Comparison of ENCODE assay signal across 1 cellular context in the genomic region with DNA sequence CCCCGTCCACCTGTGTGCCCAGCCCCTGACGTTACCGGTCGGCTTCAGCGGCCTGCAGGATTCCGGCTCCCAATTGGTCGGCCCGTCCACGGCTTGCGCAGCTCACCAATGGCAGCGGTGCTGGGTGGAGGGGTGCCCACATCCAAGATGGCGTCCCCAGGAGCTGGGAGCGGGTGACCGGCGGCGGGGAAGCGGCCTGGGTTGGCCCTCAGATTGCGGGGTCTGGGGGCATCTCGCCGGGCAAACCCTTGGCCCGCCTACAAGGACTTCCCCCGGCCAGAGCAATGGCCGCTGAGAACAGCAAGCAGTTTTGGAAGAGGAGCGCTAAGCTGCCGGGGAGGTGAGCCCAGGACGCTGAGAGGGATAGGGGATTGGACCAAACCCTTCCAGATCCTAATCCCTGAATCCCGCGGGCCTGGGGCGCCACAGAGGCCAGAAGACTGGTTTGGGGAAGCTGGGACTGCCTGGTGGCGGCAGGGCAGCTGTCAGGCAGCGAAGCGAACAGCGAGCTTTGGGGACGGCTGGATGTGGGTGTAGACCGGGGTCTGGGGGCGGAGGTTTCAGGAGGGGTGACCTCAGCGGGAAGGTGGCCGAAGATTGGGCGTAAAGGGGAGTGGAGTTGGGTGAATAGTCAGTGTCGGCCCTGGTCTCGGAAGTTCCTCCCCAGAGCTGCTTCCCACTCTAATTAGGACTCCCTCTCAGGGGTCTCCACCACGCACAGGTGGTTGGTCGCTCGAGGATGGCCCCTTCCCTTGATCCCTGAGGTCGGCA.
TF ChIP-seq lines count a peak whose summit lies in the region.

A gene with protein sequence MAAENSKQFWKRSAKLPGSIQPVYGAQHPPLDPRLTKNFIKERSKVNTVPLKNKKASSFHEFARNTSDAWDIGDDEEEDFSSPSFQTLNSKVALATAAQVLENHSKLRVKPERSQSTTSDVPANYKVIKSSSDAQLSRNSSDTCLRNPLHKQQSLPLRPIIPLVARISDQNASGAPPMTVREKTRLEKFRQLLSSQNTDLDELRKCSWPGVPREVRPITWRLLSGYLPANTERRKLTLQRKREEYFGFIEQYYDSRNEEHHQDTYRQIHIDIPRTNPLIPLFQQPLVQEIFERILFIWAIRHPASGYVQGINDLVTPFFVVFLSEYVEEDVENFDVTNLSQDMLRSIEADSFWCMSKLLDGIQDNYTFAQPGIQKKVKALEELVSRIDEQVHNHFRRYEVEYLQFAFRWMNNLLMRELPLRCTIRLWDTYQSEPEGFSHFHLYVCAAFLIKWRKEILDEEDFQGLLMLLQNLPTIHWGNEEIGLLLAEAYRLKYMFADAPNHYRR (plus strand): TSS at position 139 of the 771 bp plus-strand sequence. CDS start 146 bp downstream, at position 285.
TMEM217 (minus strand) TSS at position 511 of the 771 bp plus-strand sequence. CDS start 39,114 bp downstream, outside the sequence.

TF ChIP-seq in WTC11, 78 proteins besides CTCF, POLR2A, EP300 and RAD21 (continued from another document and continues in another):
- TF ChIP-seq ARID4B (CRISPR knock-in tag; IDR thresholded peaks at IDR 0.05; ENCODE audit: borderline replicate concordance), result no peak; the same call in 1 of the 2 replicates
- TF ChIP-seq, protein P1, sequence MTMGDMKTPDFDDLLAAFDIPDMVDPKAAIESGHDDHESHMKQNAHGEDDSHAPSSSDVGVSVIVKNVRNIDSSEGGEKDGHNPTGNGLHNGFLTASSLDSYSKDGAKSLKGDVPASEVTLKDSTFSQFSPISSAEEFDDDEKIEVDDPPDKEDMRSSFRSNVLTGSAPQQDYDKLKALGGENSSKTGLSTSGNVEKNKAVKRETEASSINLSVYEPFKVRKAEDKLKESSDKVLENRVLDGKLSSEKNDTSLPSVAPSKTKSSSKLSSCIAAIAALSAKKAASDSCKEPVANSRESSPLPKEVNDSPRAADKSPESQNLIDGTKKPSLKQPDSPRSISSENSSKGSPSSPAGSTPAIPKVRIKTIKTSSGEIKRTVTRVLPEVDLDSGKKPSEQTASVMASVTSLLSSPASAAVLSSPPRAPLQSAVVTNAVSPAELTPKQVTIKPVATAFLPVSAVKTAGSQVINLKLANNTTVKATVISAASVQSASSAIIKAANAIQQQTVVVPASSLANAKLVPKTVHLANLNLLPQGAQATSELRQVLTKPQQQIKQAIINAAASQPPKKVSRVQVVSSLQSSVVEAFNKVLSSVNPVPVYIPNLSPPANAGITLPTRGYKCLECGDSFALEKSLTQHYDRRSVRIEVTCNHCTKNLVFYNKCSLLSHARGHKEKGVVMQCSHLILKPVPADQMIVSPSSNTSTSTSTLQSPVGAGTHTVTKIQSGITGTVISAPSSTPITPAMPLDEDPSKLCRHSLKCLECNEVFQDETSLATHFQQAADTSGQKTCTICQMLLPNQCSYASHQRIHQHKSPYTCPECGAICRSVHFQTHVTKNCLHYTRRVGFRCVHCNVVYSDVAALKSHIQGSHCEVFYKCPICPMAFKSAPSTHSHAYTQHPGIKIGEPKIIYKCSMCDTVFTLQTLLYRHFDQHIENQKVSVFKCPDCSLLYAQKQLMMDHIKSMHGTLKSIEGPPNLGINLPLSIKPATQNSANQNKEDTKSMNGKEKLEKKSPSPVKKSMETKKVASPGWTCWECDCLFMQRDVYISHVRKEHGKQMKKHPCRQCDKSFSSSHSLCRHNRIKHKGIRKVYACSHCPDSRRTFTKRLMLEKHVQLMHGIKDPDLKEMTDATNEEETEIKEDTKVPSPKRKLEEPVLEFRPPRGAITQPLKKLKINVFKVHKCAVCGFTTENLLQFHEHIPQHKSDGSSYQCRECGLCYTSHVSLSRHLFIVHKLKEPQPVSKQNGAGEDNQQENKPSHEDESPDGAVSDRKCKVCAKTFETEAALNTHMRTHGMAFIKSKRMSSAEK (CRISPR knock-in tag; IDR thresholded peaks at IDR 0.05; ENCODE audit: borderline replicate concordance), result no peak
- no peak for TF ChIP-seq NFATC4 (CRISPR knock-in tag; IDR thresholded peaks at IDR 0.05)
- TF ChIP-seq AFF4 (CRISPR knock-in tag; IDR thresholded peaks at IDR 0.05; ENCODE audit: borderline replicate concordance), result no peak
- no peak for TF ChIP-seq TCF7 (CRISPR knock-in tag; IDR thresholded peaks at IDR 0.05; ENCODE audit: low read depth)
- no peak for TF ChIP-seq STAT6 (CRISPR knock-in tag; conservative IDR thresholded peaks at IDR 0.05; ENCODE audit: low read depth)
- TF ChIP-seq NR3C1 (CRISPR knock-in tag; conservative IDR thresholded peaks at IDR 0.05; ENCODE audit: low read depth), result no peak
- no peak for TF ChIP-seq EMX1 (CRISPR knock-in tag; IDR thresholded peaks at IDR 0.05)
- peak; percentile 96 for TF ChIP-seq CREM (CRISPR knock-in tag; IDR thresholded peaks at IDR 0.05)
- no peak for TF ChIP-seq ZNF671 (CRISPR knock-in tag; IDR thresholded peaks at IDR 0.05)
- no peak; the same call in 1 of the 2 replicates for TF ChIP-seq E2F5 (CRISPR knock-in tag; IDR thresholded peaks at IDR 0.05)
- peak; percentile 59; the same call in 1 of the 2 replicates for TF ChIP-seq USF2 (CRISPR knock-in tag; IDR thresholded peaks at IDR 0.05)
- TF ChIP-seq ZNF121 (CRISPR knock-in tag; IDR thresholded peaks at IDR 0.05), result no peak
- TF ChIP-seq, protein P2, sequence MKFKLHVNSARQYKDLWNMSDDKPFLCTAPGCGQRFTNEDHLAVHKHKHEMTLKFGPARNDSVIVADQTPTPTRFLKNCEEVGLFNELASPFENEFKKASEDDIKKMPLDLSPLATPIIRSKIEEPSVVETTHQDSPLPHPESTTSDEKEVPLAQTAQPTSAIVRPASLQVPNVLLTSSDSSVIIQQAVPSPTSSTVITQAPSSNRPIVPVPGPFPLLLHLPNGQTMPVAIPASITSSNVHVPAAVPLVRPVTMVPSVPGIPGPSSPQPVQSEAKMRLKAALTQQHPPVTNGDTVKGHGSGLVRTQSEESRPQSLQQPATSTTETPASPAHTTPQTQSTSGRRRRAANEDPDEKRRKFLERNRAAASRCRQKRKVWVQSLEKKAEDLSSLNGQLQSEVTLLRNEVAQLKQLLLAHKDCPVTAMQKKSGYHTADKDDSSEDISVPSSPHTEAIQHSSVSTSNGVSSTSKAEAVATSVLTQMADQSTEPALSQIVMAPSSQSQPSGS (CRISPR knock-in tag; IDR thresholded peaks at IDR 0.05; ENCODE audit: borderline replicate concordance, low read depth), result no peak
- no peak for TF ChIP-seq FOXJ3 (CRISPR knock-in tag; IDR thresholded peaks at IDR 0.05; ENCODE audit: borderline replicate concordance)
- TF ChIP-seq, protein P3, sequence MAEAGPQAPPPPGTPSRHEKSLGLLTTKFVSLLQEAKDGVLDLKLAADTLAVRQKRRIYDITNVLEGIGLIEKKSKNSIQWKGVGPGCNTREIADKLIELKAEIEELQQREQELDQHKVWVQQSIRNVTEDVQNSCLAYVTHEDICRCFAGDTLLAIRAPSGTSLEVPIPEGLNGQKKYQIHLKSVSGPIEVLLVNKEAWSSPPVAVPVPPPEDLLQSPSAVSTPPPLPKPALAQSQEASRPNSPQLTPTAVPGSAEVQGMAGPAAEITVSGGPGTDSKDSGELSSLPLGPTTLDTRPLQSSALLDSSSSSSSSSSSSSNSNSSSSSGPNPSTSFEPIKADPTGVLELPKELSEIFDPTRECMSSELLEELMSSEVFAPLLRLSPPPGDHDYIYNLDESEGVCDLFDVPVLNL (CRISPR knock-in tag; IDR thresholded peaks at IDR 0.05; ENCODE audit: borderline replicate concordance, low read depth), result no peak
- peak; percentile 64; the same call in 1 of the 2 replicates for TF ChIP-seq ETV6 (CRISPR knock-in tag; IDR thresholded peaks at IDR 0.05)
- TF ChIP-seq, protein P4, sequence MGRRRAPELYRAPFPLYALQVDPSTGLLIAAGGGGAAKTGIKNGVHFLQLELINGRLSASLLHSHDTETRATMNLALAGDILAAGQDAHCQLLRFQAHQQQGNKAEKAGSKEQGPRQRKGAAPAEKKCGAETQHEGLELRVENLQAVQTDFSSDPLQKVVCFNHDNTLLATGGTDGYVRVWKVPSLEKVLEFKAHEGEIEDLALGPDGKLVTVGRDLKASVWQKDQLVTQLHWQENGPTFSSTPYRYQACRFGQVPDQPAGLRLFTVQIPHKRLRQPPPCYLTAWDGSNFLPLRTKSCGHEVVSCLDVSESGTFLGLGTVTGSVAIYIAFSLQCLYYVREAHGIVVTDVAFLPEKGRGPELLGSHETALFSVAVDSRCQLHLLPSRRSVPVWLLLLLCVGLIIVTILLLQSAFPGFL (CRISPR knock-in tag; IDR thresholded peaks at IDR 0.05; ENCODE audit: borderline replicate concordance), result no peak
- TF ChIP-seq ZNF219 (CRISPR knock-in tag; IDR thresholded peaks at IDR 0.05; ENCODE audit: borderline replicate concordance), result 0 out of 2 replicates have a peak, but pooled peaks have one; percentile 22
